In the genomic region with DNA sequence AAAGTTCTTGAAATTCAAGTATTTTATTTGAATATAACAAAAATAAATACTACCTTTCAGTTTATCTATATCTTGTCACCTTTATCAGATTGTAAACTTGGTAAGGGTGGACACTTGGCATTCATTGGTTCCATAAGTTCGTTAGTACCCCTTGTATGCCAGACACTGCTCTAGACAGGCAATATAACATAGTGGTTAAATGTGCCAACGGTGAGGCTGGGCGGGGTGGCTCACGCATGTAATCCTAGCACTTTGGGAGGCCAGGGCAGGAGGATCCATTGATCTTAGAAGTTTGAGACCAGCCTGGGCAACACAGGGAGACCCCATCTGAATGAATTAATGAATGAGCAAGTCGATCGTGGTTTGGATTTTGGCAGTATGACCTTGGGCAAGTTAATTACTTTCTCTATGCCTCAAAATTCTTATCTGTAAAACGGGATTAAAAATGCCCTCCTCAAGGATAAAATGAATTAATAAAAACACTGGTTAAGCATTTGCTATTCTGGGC, we compare ENCODE assay signal across 12 cellular contexts. TPM values are rescaled to one million over a fixed set of nuclear protein-coding genes. Genes with fewer than 3 reads are reported as not detected.
DNase-seq lines count a peak whose midpoint lies in the region; ATAC-seq, FAIRE-seq and TF ChIP-seq lines count a peak whose summit lies in the region.
"Had no signal": no experiment of that assay in that cellular context is flagged by ENCODE, and none has a peak within 500 bp of the region (broad histone marks: within the 10 kb centered on the region; RNA-seq: fewer than 3 reads in every experiment).

No MANE protein-coding gene starts in this region.

- no peak overlapping the region for H3K4me3 ChIP-seq in CD4-positive, CD25-positive, alpha-beta regulatory T cell (ENCODE audit: low read depth, low read length)
- H3K4me3 ChIP-seq in breast epithelium, result no peak overlapping the region
- H3K4me3 ChIP-seq in neutrophil (ENCODE audit: low read depth in 1 of 2, low read length in 1 of 2), result no peak overlapping the region
- no peak overlapping the region for H3K4me3 ChIP-seq in small intestine (ENCODE audit: low read depth in 1 of 2, low read length in 2 of 2)
- H3K4me3 ChIP-seq: stomach had no signal

- no peak for TF ChIP-seq POLR2A in breast epithelium (IDR thresholded peaks at IDR 0.05)

- H3K9me3 ChIP-seq in CD4-positive, CD25-positive, alpha-beta regulatory T cell (ENCODE audit: control insufficient read depth in 2 of 2, low read length in 2 of 2), result no peaks in the 10 kb centered on the region
- H3K9me3 ChIP-seq in breast epithelium, result no peaks in the 10 kb centered on the region
- no peaks in the 10 kb centered on the region for H3K9me3 ChIP-seq in neutrophil
- no peaks in the 10 kb centered on the region for H3K9me3 ChIP-seq in small intestine (ENCODE audit: control insufficient read depth, low read depth)
- H3K9me3 ChIP-seq: stomach had no signal

- intact Hi-C loops in breast epithelium (cut with DNase I; ENCODE audit: low total_unique reads), result no loop called here

- H3K27me3 Mint-ChIP-seq in CD4-positive, CD25-positive, alpha-beta regulatory T cell, result no peaks in the 10 kb centered on the region
- no peaks in the 10 kb centered on the region for H3K27me3 Mint-ChIP-seq in IgD-negative memory B cell

- H3K27me3 ChIP-seq in CD4-positive, CD25-positive, alpha-beta regulatory T cell (ENCODE audit: control insufficient read depth, insufficient read depth, low read length), result no peaks in the 10 kb centered on the region
- no peaks in the 10 kb centered on the region for H3K27me3 ChIP-seq in breast epithelium
- H3K27me3 ChIP-seq in neutrophil, result no peaks in the 10 kb centered on the region
- H3K27me3 ChIP-seq in small intestine (ENCODE audit: control insufficient read depth in 2 of 2, insufficient read depth in 2 of 2, low read length in 2 of 2), result no peaks in the 10 kb centered on the region
- H3K27me3 ChIP-seq: stomach had no signal

- peaks cover 32% of the 10 kb centered on the region for H3K36me3 ChIP-seq in CD4-positive, CD25-positive, alpha-beta regulatory T cell (ENCODE audit: control insufficient read depth, insufficient read depth, low read length)
- H3K36me3 ChIP-seq in breast epithelium (no peaks in the 10 kb centered on the region), neutrophil (peaks cover 26% of the 10 kb centered on the region), small intestine (ENCODE audit: control insufficient read depth in 2 of 2, insufficient read depth in 2 of 2, low read length in 2 of 2) (peaks cover 0 to 5% of the 10 kb centered on the region in 2 donors)

- no peak overlapping the region for H3K4me3 Mint-ChIP-seq in CD4-positive, CD25-positive, alpha-beta regulatory T cell
- H3K4me3 Mint-ChIP-seq in IgD-negative memory B cell, result no peak overlapping the region

- 63 to 66% (median 65%) methylated on average over 7 of the region's 7 CpGs for WGBS in small intestine, 3 donors

- peak overlapping the region; percentile 64 to 85 (median 81) for H3K27ac Mint-ChIP-seq in CD4-positive, CD25-positive, alpha-beta regulatory T cell
- H3K27ac Mint-ChIP-seq in IgD-negative memory B cell, result peak overlapping the region in 2 of 3 donors; percentile 65 to 84

- H3K4me1 Mint-ChIP-seq in CD4-positive, CD25-positive, alpha-beta regulatory T cell, result peaks cover 7 to 31% (median 23%) of the 10 kb centered on the region in 4 donors
- H3K4me1 Mint-ChIP-seq in IgD-negative memory B cell, result peaks cover 2 to 6% (median 2%) of the 10 kb centered on the region in 3 donors

- TF ChIP-seq CTCF in breast epithelium (IDR thresholded peaks at IDR 0.05) (no peak), neutrophil (IDR thresholded peaks at IDR 0.05) (no peak)

- no peaks in the 10 kb centered on the region for H3K9me3 Mint-ChIP-seq in CD4-positive, CD25-positive, alpha-beta regulatory T cell
- no peaks in the 10 kb centered on the region for H3K9me3 Mint-ChIP-seq in IgD-negative memory B cell

- no peak for FAIRE-seq in small intestine (lab: Jason Lieb, UNC)

- H3K4me1 ChIP-seq in CD4-positive, CD25-positive, alpha-beta regulatory T cell (ENCODE audit: control insufficient read depth, insufficient read depth, low read length, poor library complexity, severe bottlenecking), result no peaks in the 10 kb centered on the region
- H3K4me1 ChIP-seq in breast epithelium, result peaks cover 0 to 4% of the 10 kb centered on the region in 2 donors
- no peaks in the 10 kb centered on the region for H3K4me1 ChIP-seq in neutrophil (ENCODE audit: control insufficient read depth in 1 of 2, insufficient read depth in 1 of 2, low read depth in 1 of 2, low read length in 1 of 2)
- no peaks in the 10 kb centered on the region for H3K4me1 ChIP-seq in small intestine (ENCODE audit: control insufficient read depth in 2 of 2, insufficient read depth in 1 of 2, low read depth in 1 of 2, low read length in 1 of 2)

- peaks cover 10% of the 10 kb centered on the region for H3K36me3 Mint-ChIP-seq in CD4-positive, CD25-positive, alpha-beta regulatory T cell
- H3K36me3 Mint-ChIP-seq in IgD-negative memory B cell, result no peaks in the 10 kb centered on the region

- no peak for ATAC-seq in CD4-positive, CD25-positive, alpha-beta regulatory T cell (ENCODE audit: low read depth in 2 of 2)
- no peak for ATAC-seq in HG02981 (IDR thresholded peaks at IDR 0.05; ENCODE audit: unreplicated experiment)

- no peak for DNase-seq in CD4-positive, CD25-positive, alpha-beta regulatory T cell
- no peak for DNase-seq in breast epithelium (ENCODE audit: low spot score in 2 of 2)
- DNase-seq in small intestine, result no peak
- no peak for DNase-seq in pons (ENCODE audit: low spot score)
- DNase-seq in NCI-H1105 treated with DMSO at 0.1 percent for 48 hours (lab: John Stamatoyannopoulos, UW), result no peak
- DNase-seq: anterior cingulate cortex; C1 segment of cervical spinal cord; stimulated activated CD4-positive, alpha-beta T cell treated with anti-CD3 and anti-CD28 coated beads, Interleukin-4, amount 100 ng/mL, for 24 hours; stomach had no signal

- H3K27ac ChIP-seq in CD4-positive, CD25-positive, alpha-beta regulatory T cell (ENCODE audit: insufficient read depth, low read length, poor library complexity, severe bottlenecking), result no peak overlapping the region
- peak overlapping the region; percentile 6 to 51 for H3K27ac ChIP-seq in breast epithelium
- H3K27ac ChIP-seq in neutrophil, result peak overlapping the region; percentile 1
- H3K27ac ChIP-seq in small intestine (ENCODE audit: low read depth in 1 of 2, low read length in 1 of 2), result no peak overlapping the region

RNA-seq across cellular contexts. Expression of a gene that starts 26.3 kb away (rescaled TPM):
- 3.2 TPM for total RNA-seq in CD4-positive, CD25-positive, alpha-beta regulatory T cell
- polyA plus RNA-seq in CD4-positive, CD25-positive, alpha-beta regulatory T cell, result under 1 TPM; 0.26 to 0.42 (median 0.33) TPM
- polyA plus RNA-seq in IgD-negative memory B cell (0.46 TPM), small intestine (10 to 100 TPM in 2 of 3 donors, 1 to 10 TPM in 1; 4.0 to 26.2 (median 24.4) TPM)
- total RNA-seq in breast epithelium, result 10 to 100 TPM in 2 of 3 donors, under 1 TPM in 1; 0.80 to 18.7 (median 18.0) TPM

RNA-seq across cellular contexts. Expression of a gene that starts 43.6 kb away (rescaled TPM):
- 12.7 TPM for total RNA-seq in CD4-positive, CD25-positive, alpha-beta regulatory T cell
- 10 to 100 TPM in 3 of 4 donors, 1 to 10 TPM in 1; 8.7 to 18.0 (median 12.9) TPM for polyA plus RNA-seq in CD4-positive, CD25-positive, alpha-beta regulatory T cell
- polyA plus RNA-seq in IgD-negative memory B cell (not detected), small intestine (10 to 100 TPM in 2 of 3 donors, 1 to 10 TPM in 1; 2.5 to 18.9 (median 17.9) TPM)
- 100 to 1,000 TPM in 2 of 3 donors, 10 to 100 TPM in 1; 62.1 to 129 (median 118) TPM for total RNA-seq in breast epithelium

RNA-seq across cellular contexts. Expression of a gene that starts 55.6 kb away (rescaled TPM):
- 84.4 TPM for total RNA-seq in CD4-positive, CD25-positive, alpha-beta regulatory T cell
- polyA plus RNA-seq in CD4-positive, CD25-positive, alpha-beta regulatory T cell, result 10 to 100 TPM; 62.5 to 73.7 (median 68.2) TPM
- polyA plus RNA-seq in IgD-negative memory B cell (97.9 TPM), small intestine (10 to 100 TPM; 25.9 to 41.0 (median 29.1) TPM)
- total RNA-seq in breast epithelium, result 100 to 1,000 TPM in 2 of 3 donors, 10 to 100 TPM in 1; 81.6 to 128 (median 122) TPM

Comparison
In these comparisons a context has a peak if more than half of its experiments do, and no peak if none do; other contexts are left out.
1. H3K27ac ChIP-seq: peak in breast epithelium (2 of 2) and neutrophil (single experiment); none in CD4-positive, CD25-positive, alpha-beta regulatory T cell (single experiment) and small intestine (0 of 2).